Comparison of ENCODE assay signal across 8 cellular contexts in genomic region chr11:111298466-111299110, GRCh38. TPM values are rescaled to one million over a fixed set of nuclear protein-coding genes. Genes with fewer than 3 reads are reported as not detected.
A peak's percentile ranks its signal among the peaks of the same experiment; 100 is the strongest.
DNase-seq lines count a peak whose midpoint lies in the region; ATAC-seq and TF ChIP-seq lines count a peak whose summit lies in the region.

TSS of gene POU2AF3 (plus strand) at chr11:111298546. CDS start at chr11:111298582, 36 bp downstream.

- no peaks in the 10 kb centered on the region for H3K36me3 Mint-ChIP-seq in activated CD8-positive, alpha-beta memory T cell treated with anti-CD3 and anti-CD28 coated beads, Interleukin-2, amount 10 ng/mL, durations not matched to agents 7 days and 5 days

- no peaks in the 10 kb centered on the region for H3K9me3 Mint-ChIP-seq in activated CD8-positive, alpha-beta memory T cell treated with anti-CD3 and anti-CD28 coated beads, Interleukin-2, amount 10 ng/mL, durations not matched to agents 7 days and 5 days (ENCODE audit: low read depth)

- TF ChIP-seq CTCF in OCI-LY3 (IDR thresholded peaks at IDR 0.05; ENCODE audit: low read depth, low read length) (no peak), gastroesophageal sphincter (IDR thresholded peaks at IDR 0.05) (no peak)

- CTCF ChIA-PET in activated CD8-positive, alpha-beta memory T cell treated with anti-CD3 and anti-CD28 coated beads, Interleukin-2, amount 10 ng/mL, durations not matched to agents 7 days and 5 days (lab: Charles Lee): interaction anchor here (1.3 kb wide), 1 partner anchor 124 kb away, joined by 4 read pairs; no protein-coding TSS in a partner anchor

- H3K27me3 Mint-ChIP-seq in activated CD8-positive, alpha-beta memory T cell treated with anti-CD3 and anti-CD28 coated beads, Interleukin-2, amount 10 ng/mL, durations not matched to agents 7 days and 5 days: peaks cover 61% of the 10 kb centered on the region

- H3K9me3 ChIP-seq in OCI-LY3 (ENCODE audit: insufficient read depth, low read length): no peaks in the 10 kb centered on the region
- H3K9me3 ChIP-seq in gastroesophageal sphincter: no peaks in the 10 kb centered on the region

- 20% methylated on average over 3 of the region's 57 CpGs; no CpG with 5 or more reads in 1 of the 2 donors for WGBS in gastroesophageal sphincter (ENCODE audit: low coverage in 1 of 2), 2 donors

- peak within 1 kb of the TSS; percentile 21; the same call in 1 of the 2 replicates for H3K9ac ChIP-seq in OCI-LY3 (ENCODE audit: low read length)
- H3K9ac ChIP-seq in rectal smooth muscle tissue (ENCODE audit: low read length): peak within 1 kb of the TSS; percentile 85

- no peak within 1 kb of the TSS for H2AFZ ChIP-seq in OCI-LY3 (ENCODE audit: low read depth, low read length)

- no peak within 1 kb of the TSS for H3K27ac Mint-ChIP-seq in activated CD8-positive, alpha-beta memory T cell treated with anti-CD3 and anti-CD28 coated beads, Interleukin-2, amount 10 ng/mL, durations not matched to agents 7 days and 5 days

- TF ChIP-seq POLR2A in gastroesophageal sphincter (IDR thresholded peaks at IDR 0.05): no peak

- H3K4me1 ChIP-seq in OCI-LY3 (ENCODE audit: low read length) (peaks cover 35% of the 10 kb centered on the region), gastroesophageal sphincter (peaks cover 0 to 55% (median 15%) of the 10 kb centered on the region in 3 donors), rectal smooth muscle tissue (ENCODE audit: control insufficient read depth, insufficient read depth, low read length) (peaks cover 22% of the 10 kb centered on the region)

- DNase-seq in activated CD8-positive, alpha-beta memory T cell treated with anti-CD3 and anti-CD28 coated beads, Interleukin-2, amount 10 ng/mL, durations not matched to agents 7 days and 5 days: no peak
- no peak for DNase-seq in activated naive CD4-positive, alpha-beta T cell (lab: John Stamatoyannopoulos, UW)
- DNase-seq in NCI-H1417 treated with DMSO at 0.1 percent for 48 hours (lab: John Stamatoyannopoulos, UW): no peak

- peaks cover 2% of the 10 kb centered on the region for H3K4me1 Mint-ChIP-seq in activated CD8-positive, alpha-beta memory T cell treated with anti-CD3 and anti-CD28 coated beads, Interleukin-2, amount 10 ng/mL, durations not matched to agents 7 days and 5 days

- ATAC-seq in GM19452 (IDR thresholded peaks at IDR 0.05; ENCODE audit: unreplicated experiment) (peak; percentile 42), gastroesophageal sphincter (peak; percentile 50), GM19324 (IDR thresholded peaks at IDR 0.05; ENCODE audit: low FRiP score, unreplicated experiment) (no peak)
- no peak for ATAC-seq in activated CD8-positive, alpha-beta memory T cell treated with anti-CD3 and anti-CD28 coated beads, Interleukin-2, amount 10 ng/mL, durations not matched to agents 7 days and 5 days

- no peak within 1 kb of the TSS for H3K4me3 Mint-ChIP-seq in activated CD8-positive, alpha-beta memory T cell treated with anti-CD3 and anti-CD28 coated beads, Interleukin-2, amount 10 ng/mL, durations not matched to agents 7 days and 5 days

- peak within 1 kb of the TSS; percentile 38 for H3K4me2 ChIP-seq in OCI-LY3 (ENCODE audit: low read length)

- H3K4me3 ChIP-seq in OCI-LY3 (ENCODE audit: low read length): peak within 1 kb of the TSS; percentile 54
- peak within 1 kb of the TSS; percentile 80 to 91 for H3K4me3 ChIP-seq in gastroesophageal sphincter
- peak within 1 kb of the TSS; percentile 84 for H3K4me3 ChIP-seq in rectal smooth muscle tissue (ENCODE audit: low read length)

- H3K36me3 ChIP-seq in OCI-LY3 (replicated peaks; ENCODE audit: low read depth, low read length) (no peaks in the 10 kb centered on the region), gastroesophageal sphincter (no peaks in the 10 kb centered on the region), rectal smooth muscle tissue (ENCODE audit: control insufficient read depth, insufficient read depth, low read length) (no peaks in the 10 kb centered on the region)

- no peaks in the 10 kb centered on the region for H4K20me1 ChIP-seq in OCI-LY3 (ENCODE audit: insufficient read depth, low read length)

- H3K79me2 ChIP-seq in OCI-LY3 (ENCODE audit: low read length): no peaks in the 10 kb centered on the region

- TF ChIP-seq EP300 in gastroesophageal sphincter (IDR thresholded peaks at IDR 0.05): no peak

- H3K27ac ChIP-seq in OCI-LY3 (ENCODE audit: low read length) (no peak within 1 kb of the TSS), gastroesophageal sphincter (peak within 1 kb of the TSS; percentile 77 to 93 (median 87)), rectal smooth muscle tissue (ENCODE audit: low read depth, low read length) (peak within 1 kb of the TSS; percentile 94)

- H3K27me3 ChIP-seq in OCI-LY3 (ENCODE audit: low read depth, low read length) (no peaks in the 10 kb centered on the region), gastroesophageal sphincter (no peaks in the 10 kb centered on the region), rectal smooth muscle tissue (ENCODE audit: control insufficient read depth, insufficient read depth, low read length) (no peaks in the 10 kb centered on the region)

RNA-seq across cellular contexts. Expression of gene POU2AF3, which starts in this region (rescaled TPM):
- total RNA-seq in gastroesophageal sphincter: 1 to 10 TPM; 1.5 to 3.8 (median 2.2) TPM
- not detected for total RNA-seq in activated CD8-positive, alpha-beta memory T cell treated with anti-CD3 and anti-CD28 coated beads, Interleukin-2, amount 10 ng/mL, durations not matched to agents 7 days and 5 days

Comparison
In these comparisons a context has a peak if more than half of its experiments do, and no peak if none do; other contexts are left out.
1. ATAC-seq: peak in GM19452 (single experiment) and gastroesophageal sphincter (single experiment); none in activated CD8-positive, alpha-beta memory T cell treated with anti-CD3 and anti-CD28 coated beads, Interleukin-2, amount 10 ng/mL, durations not matched to agents 7 days and 5 days (single experiment) and GM19324 (single experiment).
2. Peak in every context shown above with its lines, with median percentiles within 50 percentile points of each other: H3K4me3 ChIP-seq.